1 cellular context compared by ENCODE assay signal in genomic region chr22:37016134-37016910, GRCh38.
TF ChIP-seq lines count a peak whose summit lies in the region.

No MANE protein-coding gene starts in this region.

TF ChIP-seq in WTC11, 78 proteins besides CTCF, POLR2A, EP300 and RAD21 (continued from another document):
- TF ChIP-seq GABPB1 (CRISPR knock-in tag; IDR thresholded peaks at IDR 0.05) (no peak), ZNF232 (CRISPR knock-in tag; IDR thresholded peaks at IDR 0.05) (no peak), FOXK1 (CRISPR knock-in tag; IDR thresholded peaks at IDR 0.05) (no peak), ZNF219 (CRISPR knock-in tag; IDR thresholded peaks at IDR 0.05; ENCODE audit: borderline replicate concordance) (no peak), ZNF263 (CRISPR knock-in tag; IDR thresholded peaks at IDR 0.05; ENCODE audit: low read depth) (0 out of 2 replicates have a peak, but pooled peaks have one; percentile 18), GRHL2 (CRISPR knock-in tag; IDR thresholded peaks at IDR 0.05; ENCODE audit: insufficient replicate concordance, severe bottlenecking) (no peak)
TF ChIP-seq in WTC11: peak in this region for 1.
